Comparison of ENCODE assay signal across 8 cellular contexts in the genomic region with DNA sequence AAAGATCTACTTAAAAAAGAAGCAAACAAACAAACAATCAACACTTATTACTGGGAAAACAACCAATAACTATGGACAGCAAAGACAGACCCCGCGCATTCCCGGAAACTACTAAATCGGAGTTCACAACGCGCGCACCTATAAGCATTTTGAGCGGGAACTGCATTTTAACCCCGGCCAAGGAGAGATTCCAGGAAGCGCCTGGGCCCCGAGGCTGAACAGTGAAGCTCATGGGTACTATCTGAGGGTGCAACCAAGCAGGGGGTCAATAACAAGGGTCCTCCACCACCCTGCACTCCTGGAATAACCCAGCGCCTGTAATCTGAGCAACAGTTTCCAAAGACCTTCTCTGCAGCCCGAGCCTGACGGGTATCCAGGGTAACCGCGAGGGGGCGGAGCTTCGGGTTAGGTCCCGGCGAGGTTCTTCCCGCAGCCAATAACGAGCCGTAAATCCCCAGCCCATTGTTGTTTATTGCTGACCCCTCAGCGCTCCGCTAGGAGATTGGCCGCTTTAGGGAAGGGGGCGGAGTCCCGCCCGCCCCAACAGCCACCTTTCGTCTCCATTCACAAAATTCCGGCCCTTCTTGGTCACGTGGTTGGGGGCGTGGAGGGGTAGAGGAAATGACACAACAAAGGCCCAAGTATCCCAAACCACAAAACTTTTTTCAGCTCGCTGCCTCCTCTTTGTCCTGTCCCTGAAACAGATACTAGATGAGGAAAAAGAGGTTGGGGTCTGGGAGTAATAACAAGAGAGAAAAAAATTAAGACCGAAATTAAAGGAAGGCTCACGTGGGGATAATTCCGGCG. TPM values are rescaled to one million over a fixed set of nuclear protein-coding genes. Genes with fewer than 3 reads are reported as not detected.
DNase-seq lines count a peak whose midpoint lies in the region; ATAC-seq, FAIRE-seq and TF ChIP-seq lines count a peak whose summit lies in the region.

No MANE protein-coding gene starts in this region.

- peak; percentile 69 for FAIRE-seq in GM12891 (lab: Jason Lieb, UNC)
- peak; percentile 99 for FAIRE-seq in TTC549 (lab: Jason Lieb, UNC)
- no peak for FAIRE-seq in bronchial epithelial cell (lab: Jason Lieb, UNC)

- peak; percentile 18 for DNase-seq in GM12891 (ENCODE audit: insufficient read length, low spot score)
- peak; percentile 98 for DNase-seq in NCI-H2081 treated with DMSO at 0.1 percent for 48 hours (lab: John Stamatoyannopoulos, UW)
- DNase-seq in bronchial epithelial cell (ENCODE audit: low read depth), result peak; percentile 95
- peak; percentile 84 to 91 for DNase-seq in gastrocnemius medialis
- no peak for DNase-seq in AML-193 (lab: John Stamatoyannopoulos, UW)

- intact Hi-C loops in gastrocnemius medialis (cut with DNase I; ENCODE audit: low total_unique reads), result loop anchor here (5.0 kb wide), 1 partner anchor 1779 kb away; a partner anchor contains a TSS

- H3K27me3 ChIP-seq in bronchial epithelial cell (ENCODE audit: control insufficient read depth, insufficient read depth, low read length) (no peaks in the 10 kb centered on the region), gastrocnemius medialis (peaks cover 0 to 12% (median 0%) of the 10 kb centered on the region in 3 donors)

- TF ChIP-seq CTCF in bronchial epithelial cell (IDR thresholded peaks at IDR 0.05; ENCODE audit: insufficient read depth, low read length, severe bottlenecking), result no peak
- TF ChIP-seq CTCF in gastrocnemius medialis (IDR thresholded peaks at IDR 0.05 in 4 of 5, conservative IDR thresholded peaks at IDR 0.05 in 1 of 5), result peak in 1 of 5 experiments; percentile 27

- TF ChIP-seq POLR2A in GM12891 (IDR thresholded peaks at IDR 0.05; ENCODE audit: low read depth, low read length), result no peak
- TF ChIP-seq POLR2A in gastrocnemius medialis (IDR thresholded peaks at IDR 0.05), result peak in 1 of 2 donors; percentile 25

- in situ Hi-C loops in gastrocnemius medialis (cut with MboI; ENCODE audit: low sequenced_read_pairs in 4 of 4), result no loop called here

- H3K9me3 ChIP-seq in iPS-18c (ENCODE audit: control insufficient read depth, insufficient read depth, low read length), result no peaks in the 10 kb centered on the region
- H3K9me3 ChIP-seq in gastrocnemius medialis, result no peaks in the 10 kb centered on the region

- H3K4me3 ChIP-seq in bronchial epithelial cell (ENCODE audit: low read depth, low read length), result peak overlapping the region; percentile 58
- H3K4me3 ChIP-seq in iPS-18c (ENCODE audit: insufficient read depth, low read depth, low read length), result peak overlapping the region; percentile 68
- H3K4me3 ChIP-seq in gastrocnemius medialis, result peak overlapping the region; percentile 70 to 76 (median 74)

- H3K36me3 ChIP-seq in bronchial epithelial cell (ENCODE audit: control insufficient read depth, insufficient read depth, low read length) (no peaks in the 10 kb centered on the region), gastrocnemius medialis (no peaks in the 10 kb centered on the region)

- peak; percentile 61 for ATAC-seq in HG02885 (IDR thresholded peaks at IDR 0.05; ENCODE audit: poor library complexity, unreplicated experiment)
- ATAC-seq in gastrocnemius medialis, result peak; percentile 92 to 93

- H3K27ac ChIP-seq in gastrocnemius medialis, result peak overlapping the region; percentile 70 to 78 (median 76)

- peaks cover 8 to 12% of the 10 kb centered on the region in 2 donors for H3K4me1 ChIP-seq in gastrocnemius medialis

TF ChIP-seq in GM12891, 5 proteins besides CTCF, POLR2A, EP300 and RAD21:
- TF ChIP-seq PAX5 (IDR thresholded peaks at IDR 0.05; ENCODE audit: insufficient read depth, low read length, severe bottlenecking), result no peak
- no peak for TF ChIP-seq POLR2AphosphoS5 (IDR thresholded peaks at IDR 0.05; ENCODE audit: low read depth, low read length)
- TF ChIP-seq SPI1 (IDR thresholded peaks at IDR 0.05; ENCODE audit: low read depth, low read length), result no peak
- no peak for TF ChIP-seq TAF1 (IDR thresholded peaks at IDR 0.05; ENCODE audit: low read depth, low read length)
- no peak for TF ChIP-seq POU2F2 (IDR thresholded peaks at IDR 0.05; ENCODE audit: low read depth, low read length)
TF ChIP-seq in GM12891: peak in this region for 0.

RNA-seq across cellular contexts. Expression of a gene that starts 1.7 kb away (rescaled TPM):
- polyA plus RNA-seq in GM12891 (2012; ENCODE audit: low read depth, missing spikeins), result not detected
- total RNA-seq in bronchial epithelial cell (0.13 and 0.26 TPM in 2 replicates), gastrocnemius medialis (1 to 10 TPM in 2 of 4 donors, under 1 TPM in 2; 0.41 to 2.0 (median 0.83) TPM)

Comparison
In these comparisons a context has a peak if more than half of its experiments do, and no peak if none do; other contexts are left out.
1. DNase-seq: peak in GM12891 (single experiment), NCI-H2081 treated with DMSO at 0.1 percent for 48 hours (single experiment), bronchial epithelial cell (single experiment) and gastrocnemius medialis (2 of 2); none in AML-193 (0 of 2).
2. Peak in every context shown above with its lines, with median percentiles within 50 percentile points of each other: H3K4me3 ChIP-seq.